ENCODE assay signal across 9 cellular contexts in the genomic region with DNA sequence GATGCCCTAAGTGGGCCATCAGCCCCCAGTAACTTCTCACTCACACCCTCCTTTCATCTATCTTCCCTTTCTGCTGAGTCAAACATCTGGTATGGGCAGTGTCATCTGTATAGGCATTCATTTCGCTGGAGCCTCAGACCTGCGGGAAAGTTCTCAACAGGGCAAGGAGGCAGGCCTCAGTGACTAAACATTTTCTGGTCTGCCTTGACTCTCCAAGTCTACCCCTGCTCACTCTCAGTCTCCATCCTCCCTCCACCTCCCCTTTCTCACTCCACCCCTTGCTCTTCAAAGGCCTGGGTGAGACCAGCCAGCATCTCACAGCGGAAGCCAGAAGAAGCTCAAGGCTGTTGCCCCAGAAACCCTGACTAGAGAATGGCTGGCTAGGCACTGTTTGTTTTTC.
DNase-seq lines count a peak whose midpoint lies in the region; ATAC-seq and TF ChIP-seq lines count a peak whose summit lies in the region.
"Had no signal": no experiment of that assay in that cellular context is flagged by ENCODE, and none has a peak within 500 bp of the region (broad histone marks: within the 10 kb centered on the region; RNA-seq: fewer than 3 reads in every experiment).

No MANE protein-coding gene starts in this region.

- H3K36me3 ChIP-seq in RWPE2 (ENCODE audit: low read depth) = no peaks in the 10 kb centered on the region
- H3K36me3 ChIP-seq in heart right ventricle = no peaks in the 10 kb centered on the region

- no peak overlapping the region for H3K27ac ChIP-seq in RWPE2 (ENCODE audit: poor library complexity, severe bottlenecking)
- H3K27ac ChIP-seq in heart right ventricle = peak overlapping the region in 1 of 10 donors; percentile 81

- peak overlapping the region; percentile 86 for H3K4me3 Mint-ChIP-seq in progenitor cell of endocrine pancreas (ENCODE audit: low read depth)

- H3K4me3 ChIP-seq in RWPE2 (ENCODE audit: severe bottlenecking) (no peak overlapping the region), fibroblast of pulmonary artery (replicated peaks; ENCODE audit: low read depth, low read length) (peak overlapping the region; percentile 67), heart right ventricle (peak overlapping the region in 2 of 10 donors; percentile 2 to 59)

- peak; percentile 61 for DNase-seq in G401 (ENCODE audit: low spot score)
- no peak for DNase-seq in RWPE2 (ENCODE audit: low spot score)
- DNase-seq in fibroblast of pulmonary artery (ENCODE audit: low read depth) = peak; percentile 39
- no peak for DNase-seq in progenitor cell of endocrine pancreas (ENCODE audit: low spot score, unreplicated experiment)
- DNase-seq in heart right ventricle = no peak
- no peak for DNase-seq in activated T-cell treated with anti-CD3 and anti-CD28 coated beads for 4 hours
- no peak for DNase-seq in NCI-H128 (lab: John Stamatoyannopoulos, UW; ENCODE audit: unreplicated experiment)
- DNase-seq: NCI-H1417 treated with DMSO at 0.1 percent for 48 hours had no signal

- TF ChIP-seq CTCF in RWPE2 (IDR thresholded peaks at IDR 0.05; ENCODE audit: poor library complexity, severe bottlenecking) (no peak), fibroblast of pulmonary artery (IDR thresholded peaks at IDR 0.05; ENCODE audit: low read length, missing control alignments) (no peak), progenitor cell of endocrine pancreas (IDR thresholded peaks at IDR 0.05; ENCODE audit: unreplicated experiment) (no peak), heart right ventricle (IDR thresholded peaks at IDR 0.05) (no peak)

- H3K27me3 ChIP-seq in RWPE2 (ENCODE audit: insufficient read depth, poor library complexity, severe bottlenecking) (no peaks in the 10 kb centered on the region), heart right ventricle (no peaks in the 10 kb centered on the region)

- H3K27me3 Mint-ChIP-seq in progenitor cell of endocrine pancreas = no peaks in the 10 kb centered on the region

- peaks cover 46% of the 10 kb centered on the region for H3K4me1 Mint-ChIP-seq in progenitor cell of endocrine pancreas (ENCODE audit: low read depth)

- H3K9me3 Mint-ChIP-seq in progenitor cell of endocrine pancreas (ENCODE audit: low read depth) = no peaks in the 10 kb centered on the region

- intact Hi-C loops in heart right ventricle (cut with DNase I) = loop anchor here (2.0 to 10.0 kb wide), 10 partner anchors 83 to 495 kb away; partner anchors contain the start of gene DST (in 1 of the 10)

- H3K4me1 ChIP-seq in RWPE2 (ENCODE audit: insufficient read depth, poor library complexity, severe bottlenecking) = peaks cover 6% of the 10 kb centered on the region
- H3K4me1 ChIP-seq in heart right ventricle = peaks cover 0 to 36% (median 19%) of the 10 kb centered on the region in 9 donors

- peaks cover 7% of the 10 kb centered on the region for H3K36me3 Mint-ChIP-seq in progenitor cell of endocrine pancreas (ENCODE audit: insufficient read depth)

- 86 to 92% methylated on average over 3 of the region's 3 CpGs for WGBS in heart right ventricle, 2 donors

- peak overlapping the region; percentile 17 for H3K27ac Mint-ChIP-seq in progenitor cell of endocrine pancreas

- no peaks in the 10 kb centered on the region for H3K9me3 ChIP-seq in RWPE2 (ENCODE audit: severe bottlenecking)
- H3K9me3 ChIP-seq in heart right ventricle = no peaks in the 10 kb centered on the region

- in situ Hi-C loops in G401 (cut with HindIII; ENCODE audit: low sequenced_read_pairs) = no loop called here

- ATAC-seq in RWPE2 (ENCODE audit: low read depth) = peak; percentile 45; the same call in 2 of the 3 replicates
- no peak for ATAC-seq in heart right ventricle
- ATAC-seq in GM19452 (IDR thresholded peaks at IDR 0.05; ENCODE audit: unreplicated experiment) = no peak

Comparison
In these comparisons a context has a peak if more than half of its experiments do, and no peak if none do; other contexts are left out.
1. DNase-seq: peak in G401 (single experiment) and fibroblast of pulmonary artery (single experiment); none in RWPE2 (single experiment), progenitor cell of endocrine pancreas (single experiment), heart right ventricle (0 of 2), activated T-cell treated with anti-CD3 and anti-CD28 coated beads for 4 hours (single experiment) and NCI-H128 (single experiment).